In the genomic region with DNA sequence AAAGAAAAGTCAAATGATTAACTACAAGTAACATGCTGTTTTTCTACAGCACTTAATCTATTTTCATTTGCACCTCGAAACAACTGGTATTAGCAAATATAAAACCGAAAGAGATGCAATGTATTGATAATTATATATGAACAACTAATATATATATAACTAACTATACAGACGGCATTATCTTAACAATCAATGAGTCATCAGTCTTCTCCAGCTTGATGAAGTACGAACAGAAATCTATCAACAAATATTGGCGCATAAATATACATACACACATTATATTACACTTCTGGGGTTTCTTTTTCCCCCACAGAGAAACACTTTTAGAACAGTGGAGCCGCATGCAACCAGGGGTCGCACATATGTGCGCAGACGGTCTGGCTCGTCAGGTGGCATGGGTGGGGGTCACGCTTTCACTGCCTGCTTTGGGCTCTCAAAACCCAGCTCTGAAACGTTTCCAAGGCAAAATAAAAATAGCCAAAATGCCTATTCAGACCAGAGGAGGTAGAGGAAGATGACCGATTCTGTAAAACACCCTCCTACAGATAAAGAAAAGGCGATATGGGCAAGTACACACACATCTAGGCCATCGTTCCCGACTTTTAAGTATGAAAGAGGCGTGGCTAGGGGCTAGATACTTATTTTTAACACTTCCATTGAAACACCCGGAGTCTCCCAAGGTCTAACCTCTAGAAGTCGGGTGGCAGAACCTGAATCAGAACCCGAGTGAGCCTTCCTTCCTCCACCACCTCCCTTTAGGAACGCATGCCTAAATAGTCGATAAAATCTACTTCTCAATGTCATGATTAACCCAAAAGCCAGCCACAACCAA, we compare ENCODE assay signal across 1 cellular context.
TF ChIP-seq lines count a peak whose summit lies in the region.

No MANE protein-coding gene starts in this region.

TF ChIP-seq in HepG2, 621 proteins besides CTCF, POLR2A, EP300 and RAD21 (continued from another document):
- no peak for TF ChIP-seq ZNF770 (CRISPR knock-in tag; IDR thresholded peaks at IDR 0.05)
- TF ChIP-seq TAF15 (IDR thresholded peaks at IDR 0.05; ENCODE audit: low read depth, low read length, poor library complexity, severe bottlenecking), result no peak
- TF ChIP-seq FOXC1 (CRISPR knock-in tag; IDR thresholded peaks at IDR 0.05; ENCODE audit: borderline replicate concordance), result 0 out of 2 replicates have a peak, but pooled peaks have one; percentile 13
- no peak for TF ChIP-seq ZNF576 (CRISPR knock-in tag; IDR thresholded peaks at IDR 0.05)
- peak; percentile 25; the same call in 1 of the 2 replicates for TF ChIP-seq ZNF747 (CRISPR knock-in tag; IDR thresholded peaks at IDR 0.05; ENCODE audit: borderline replicate concordance)
- TF ChIP-seq FOSL2 (CRISPR knock-in tag; IDR thresholded peaks at IDR 0.05), result peak; percentile 27; the same call in 1 of the 2 replicates
- TF ChIP-seq NFYB (CRISPR knock-in tag; IDR thresholded peaks at IDR 0.05), result no peak
- no peak for TF ChIP-seq NCOA1 (CRISPR knock-in tag; IDR thresholded peaks at IDR 0.05)
- TF ChIP-seq PTBP1 (IDR thresholded peaks at IDR 0.05; ENCODE audit: low read depth, low read length, poor library complexity, severe bottlenecking), result no peak
- no peak for TF ChIP-seq ZNF33B (CRISPR knock-in tag; IDR thresholded peaks at IDR 0.05)
- TF ChIP-seq, protein P1, sequence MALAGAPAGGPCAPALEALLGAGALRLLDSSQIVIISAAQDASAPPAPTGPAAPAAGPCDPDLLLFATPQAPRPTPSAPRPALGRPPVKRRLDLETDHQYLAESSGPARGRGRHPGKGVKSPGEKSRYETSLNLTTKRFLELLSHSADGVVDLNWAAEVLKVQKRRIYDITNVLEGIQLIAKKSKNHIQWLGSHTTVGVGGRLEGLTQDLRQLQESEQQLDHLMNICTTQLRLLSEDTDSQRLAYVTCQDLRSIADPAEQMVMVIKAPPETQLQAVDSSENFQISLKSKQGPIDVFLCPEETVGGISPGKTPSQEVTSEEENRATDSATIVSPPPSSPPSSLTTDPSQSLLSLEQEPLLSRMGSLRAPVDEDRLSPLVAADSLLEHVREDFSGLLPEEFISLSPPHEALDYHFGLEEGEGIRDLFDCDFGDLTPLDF (CRISPR knock-in tag; IDR thresholded peaks at IDR 0.05), result no peak
- no peak for TF ChIP-seq KDM3A (CRISPR knock-in tag; IDR thresholded peaks at IDR 0.05; ENCODE audit: low read depth)
- TF ChIP-seq, protein P2, sequence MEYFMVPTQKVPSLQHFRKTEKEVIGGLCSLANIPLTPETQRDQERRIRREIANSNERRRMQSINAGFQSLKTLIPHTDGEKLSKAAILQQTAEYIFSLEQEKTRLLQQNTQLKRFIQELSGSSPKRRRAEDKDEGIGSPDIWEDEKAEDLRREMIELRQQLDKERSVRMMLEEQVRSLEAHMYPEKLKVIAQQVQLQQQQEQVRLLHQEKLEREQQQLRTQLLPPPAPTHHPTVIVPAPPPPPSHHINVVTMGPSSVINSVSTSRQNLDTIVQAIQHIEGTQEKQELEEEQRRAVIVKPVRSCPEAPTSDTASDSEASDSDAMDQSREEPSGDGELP (IDR thresholded peaks at IDR 0.05; ENCODE audit: borderline replicate concordance, low read depth), result peak; percentile 31; the same call in 1 of the 2 replicates
- TF ChIP-seq ZHX1 (CRISPR knock-in tag; IDR thresholded peaks at IDR 0.05; ENCODE audit: low read depth), result 0 out of 2 replicates have a peak, but pooled peaks have one; percentile 23
- 0 out of 2 replicates have a peak, but pooled peaks have one; percentile 13 for TF ChIP-seq ZSCAN31 (CRISPR knock-in tag; IDR thresholded peaks at IDR 0.05; ENCODE audit: low read depth)
- TF ChIP-seq PHF20 (CRISPR knock-in tag; IDR thresholded peaks at IDR 0.05), result peak; percentile 11; the same call in 1 of the 2 replicates
- no peak for TF ChIP-seq SETDB1 (CRISPR knock-in tag; IDR thresholded peaks at IDR 0.05; ENCODE audit: borderline replicate concordance)
- no peak for TF ChIP-seq ZNF589 (CRISPR knock-in tag; conservative IDR thresholded peaks at IDR 0.05)
- no peak for TF ChIP-seq HOXA9 (CRISPR knock-in tag; IDR thresholded peaks at IDR 0.05; ENCODE audit: borderline replicate concordance)
- TF ChIP-seq U2AF2 (IDR thresholded peaks at IDR 0.05; ENCODE audit: low read depth, low read length), result no peak
- TF ChIP-seq DR1 (CRISPR knock-in tag; IDR thresholded peaks at IDR 0.05), result no peak
- TF ChIP-seq ZNF672 (CRISPR knock-in tag; IDR thresholded peaks at IDR 0.05), result no peak
- no peak for TF ChIP-seq HES4 (CRISPR knock-in tag; IDR thresholded peaks at IDR 0.05; ENCODE audit: borderline replicate concordance)
- no peak for TF ChIP-seq ZFP37 (CRISPR knock-in tag; IDR thresholded peaks at IDR 0.05; ENCODE audit: borderline replicate concordance)
- no peak for TF ChIP-seq BORCS8-MEF2B (CRISPR knock-in tag; IDR thresholded peaks at IDR 0.05)
- TF ChIP-seq MYPOP (CRISPR knock-in tag; IDR thresholded peaks at IDR 0.05), result no peak
